9 cellular contexts compared by ENCODE assay signal in the genomic region with DNA sequence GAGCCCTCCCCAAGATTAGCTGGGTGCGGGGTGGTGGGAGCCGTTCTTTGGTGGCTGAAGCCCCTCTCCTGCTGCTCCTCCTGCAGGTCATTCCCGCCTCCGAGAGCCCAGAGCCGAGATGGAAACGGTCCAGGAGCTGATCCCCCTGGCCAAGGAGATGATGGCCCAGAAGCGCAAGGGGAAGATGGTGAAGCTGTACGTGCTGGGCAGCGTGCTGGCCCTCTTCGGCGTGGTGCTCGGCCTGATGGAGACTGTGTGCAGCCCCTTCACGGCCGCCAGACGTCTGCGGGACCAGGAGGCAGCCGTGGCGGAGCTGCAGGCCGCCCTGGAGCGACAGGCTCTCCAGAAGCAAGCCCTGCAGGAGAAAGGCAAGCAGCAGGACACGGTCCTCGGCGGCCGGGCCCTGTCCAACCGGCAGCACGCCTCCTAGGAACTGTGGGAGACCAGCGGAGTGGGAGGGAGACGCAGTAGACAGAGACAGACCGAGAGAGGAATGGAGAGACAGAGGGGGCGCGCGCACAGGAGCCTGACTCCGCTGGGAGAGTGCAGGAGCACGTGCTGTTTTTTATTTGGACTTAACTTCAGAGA. TPM values are rescaled to one million over a fixed set of nuclear protein-coding genes. Genes with fewer than 3 reads are reported as not detected.
A peak's percentile ranks its signal among the peaks of the same experiment; 100 is the strongest.
DNase-seq lines count a peak whose midpoint lies in the region; ATAC-seq, FAIRE-seq and TF ChIP-seq lines count a peak whose summit lies in the region.
"Had no signal": no experiment of that assay in that cellular context is flagged by ENCODE, and none has a peak within 500 bp of the region (broad histone marks: within the 10 kb centered on the region; RNA-seq: fewer than 3 reads in every experiment).

No MANE protein-coding gene starts in this region.

- peak overlapping the region; percentile 4; the same call in 1 of the 2 replicates for H2BK15ac ChIP-seq in H1 (ENCODE audit: low read length)

- H3K4me3 ChIP-seq in PC-3 (ENCODE audit: low read length) (peak overlapping the region; percentile 71), H1 (ENCODE audit: extremely low read depth in 1 of 4, insufficient read depth in 2 of 4, low read depth in 3 of 4, low read length in 4 of 4) (peak overlapping the region; percentile 40 to 64 (median 56)), lung (peak overlapping the region; percentile 44), thymus (ENCODE audit: low read length) (peak overlapping the region; percentile 11)

- no peak overlapping the region for H3K23ac ChIP-seq in H1 (ENCODE audit: insufficient read length)

- TF ChIP-seq POLR2A in H1 (IDR thresholded peaks at IDR 0.05; ENCODE audit: control extremely low read depth in 1 of 2, low read depth in 2 of 2, low read length in 2 of 2), result no peak

- H3K4ac ChIP-seq in H1 (replicated peaks; ENCODE audit: insufficient read length, low read depth, low read length), result no peak overlapping the region

- 0 out of 2 replicates have a peak overlapping the region, but pooled peaks have one; percentile 8 for H2BK20ac ChIP-seq in H1 (ENCODE audit: low read length)

- WGBS in H1 (ENCODE audit: extremely low coverage in 1 of 2, insufficient coverage in 1 of 2, insufficient read length in 1 of 2, insufficient replicate concordance in 2 of 2, low coverage in 1 of 2, low lambda C conversion rate in 2 of 2, missing lambda C conversion rate in 1 of 2), 2 experiments, result 3% methylated on average over 34 of the region's 34 CpGs; no CpG with 5 or more reads in 1 of the 2 experiments
- WGBS in lung, 2 donors, result 2 to 5% methylated on average over 34 of the region's 34 CpGs
- WGBS in thymus, result 4% methylated on average over 34 of the region's 34 CpGs

- H4K91ac ChIP-seq in H1 (replicated peaks; ENCODE audit: insufficient read length, low read length), result no peak overlapping the region

- no peaks in the 10 kb centered on the region for H3K79me1 ChIP-seq in H1 (ENCODE audit: low read depth, low read length)

- H2BK5ac ChIP-seq in H1 (ENCODE audit: low read depth, low read length), result peak overlapping the region; percentile 45; the same call in 1 of the 2 replicates

- H3K27me3 ChIP-seq in PC-3 (ENCODE audit: low read length) (no peaks in the 10 kb centered on the region), H1 (replicated peaks in 1 of 4; ENCODE audit: control insufficient read depth in 3 of 4, extremely low read depth in 1 of 4, insufficient read depth in 3 of 4, low read length in 3 of 4) (peaks cover 18 to 46% (median 42%) of the 10 kb centered on the region in 4 experiments), lung (ENCODE audit: control insufficient read depth, insufficient read depth) (no peaks in the 10 kb centered on the region), thymus (ENCODE audit: control insufficient read depth, insufficient read depth) (peaks cover 29% of the 10 kb centered on the region)

- POLR2A ChIA-PET in PC-3 (lab: Charles Lee; ENCODE audit: unreplicated experiment) (interaction anchor here (0.6 to 2.4 kb wide), 6 partner anchors 18 to 132 kb away, joined by 3 to 19 read pairs (median 12); a partner anchor contains a TSS), H1 (lab: Charles Lee; ENCODE audit: partially characterized antibody) (interaction anchor here (0.7 to 1.5 kb wide), 5 partner anchors 9 to 94 kb away, joined by 3 to 5 read pairs (median 4); no protein-coding TSS in a partner anchor)

- H4K20me1 ChIP-seq in PC-3 (ENCODE audit: low read length), result peaks cover 6% of the 10 kb centered on the region; the same call in 1 of the 2 replicates
- H4K20me1 ChIP-seq in H1 (replicated peaks in 1 of 2; ENCODE audit: control insufficient read depth in 1 of 2, insufficient read depth in 2 of 2, low read length in 2 of 2), result no peaks in the 10 kb centered on the region

- H3K14ac ChIP-seq in H1 (ENCODE audit: insufficient read length), result no peak overlapping the region

- H3K4me2 ChIP-seq in PC-3 (ENCODE audit: low read length) (peak overlapping the region; percentile 84), H1 (ENCODE audit: insufficient read depth in 1 of 2, low read depth in 2 of 2, low read length in 2 of 2) (peak overlapping the region; percentile 96 to 98)

- TF ChIP-seq CTCF in PC-3 (conservative IDR thresholded peaks at IDR 0.05; ENCODE audit: low read depth, low read length), result no peak
- no peak for TF ChIP-seq CTCF in H1 (IDR thresholded peaks at IDR 0.05; ENCODE audit: control extremely low read depth in 1 of 3, insufficient read depth in 1 of 3, low read depth in 1 of 3, low read length in 3 of 3)
- no peak for TF ChIP-seq CTCF in lung (IDR thresholded peaks at IDR 0.05; ENCODE audit: control extremely low read depth, extremely low read depth)

- H3K23me2 ChIP-seq in H1 (ENCODE audit: low read depth, low read length), result peaks cover 10% of the 10 kb centered on the region

- H3K36me3 ChIP-seq in PC-3 (ENCODE audit: low read depth, low read length), result no peaks in the 10 kb centered on the region
- H3K36me3 ChIP-seq in H1 (ENCODE audit: control insufficient read depth in 2 of 4, insufficient read depth in 4 of 4, low read length in 3 of 4), result no peaks in the 10 kb centered on the region
- no peaks in the 10 kb centered on the region for H3K36me3 ChIP-seq in lung (ENCODE audit: control insufficient read depth in 2 of 2, insufficient read depth in 2 of 2, low read length in 2 of 2)
- no peaks in the 10 kb centered on the region for H3K36me3 ChIP-seq in thymus (ENCODE audit: control insufficient read depth, insufficient read depth)

- H3K79me2 ChIP-seq in PC-3 (ENCODE audit: low read length) (peaks cover 41% of the 10 kb centered on the region), H1 (ENCODE audit: control insufficient read depth in 1 of 2, insufficient read depth in 2 of 2, low read length in 2 of 2) (no peaks in the 10 kb centered on the region)

- peak overlapping the region; percentile 62; the same call in 1 of the 2 replicates for H4K8ac ChIP-seq in H1 (ENCODE audit: extremely low read depth, insufficient read depth, low read length)

- H2AFZ ChIP-seq in PC-3 (ENCODE audit: low read length) (peak overlapping the region; percentile 86), H1 (ENCODE audit: low read length) (peak overlapping the region; percentile 67; the same call in 1 of the 2 replicates)

- CTCF ChIA-PET in PC-3 (lab: Charles Lee), result no interaction called here
- CTCF ChIA-PET in H1 (lab: Charles Lee; ENCODE audit: partially characterized antibody), result interaction anchor here (1.0 to 4.9 kb wide), 10 partner anchors 11 to 106 kb away, joined by 3 to 25 read pairs (median 5); no protein-coding TSS in a partner anchor

- H3K27ac ChIP-seq in PC-3 (ENCODE audit: low read length) (0 out of 2 replicates have a peak overlapping the region, but pooled peaks have one; percentile 0), H1 (ENCODE audit: low read depth, low read length) (no peak overlapping the region), lung (ENCODE audit: low read depth in 1 of 2, low read length in 1 of 2) (peak overlapping the region; percentile 62 to 79), thymus (ENCODE audit: low read depth) (no peak overlapping the region)

- H3K18ac ChIP-seq in H1 (ENCODE audit: extremely low read depth, low read length), result peak overlapping the region; percentile 26; the same call in 1 of the 2 replicates

- H3F3A ChIP-seq in PC-3 (ENCODE audit: low read length, unreplicated experiment), result no peaks in the 10 kb centered on the region

- intact Hi-C loops in PC-3 (cut with micrococcal nuclease), result loop anchor here (1.0 kb wide), 1 partner anchor 16 kb away; no protein-coding TSS in a partner anchor

- TF ChIP-seq RAD21 in H1 (IDR thresholded peaks at IDR 0.05 in 1 of 2, conservative IDR thresholded peaks at IDR 0.05 in 1 of 2; ENCODE audit: low read depth in 2 of 2, low read length in 2 of 2), result no peak

- TSS peak; percentile 90 for BruUV-seq in PC-3 (replicated peaks; lab: Mats Ljungman, UMichigan)

- H3K9ac ChIP-seq in PC-3 (ENCODE audit: low read length) (peak overlapping the region; percentile 37), H1 (replicated peaks in 1 of 4; ENCODE audit: extremely low read depth in 1 of 4, low read depth in 3 of 4, low read length in 3 of 4) (no peak overlapping the region; a peak in 1 of 7 replicates)

- no peaks in the 10 kb centered on the region for H3K9me2 ChIP-seq in PC-3 (replicated peaks; ENCODE audit: low read length)

- DNase-seq in ELR (ENCODE audit: low read depth) (peak; percentile 62), PC-3 (peak; percentile 36), H1 (ENCODE audit: low read depth in 1 of 2, low spot score in 2 of 2) (peak in 1 of 2 experiments; percentile 66), lung (ENCODE audit: low spot score) (no peak), GM19240 (ENCODE audit: insufficient read length, low spot score) (no peak)

- no peak for TF ChIP-seq EP300 in H1 (IDR thresholded peaks at IDR 0.05; ENCODE audit: borderline replicate concordance in 1 of 2, low read depth in 2 of 2, low read length in 2 of 2)

- no peak overlapping the region for H2BK120ac ChIP-seq in H1 (replicated peaks; ENCODE audit: low read depth, low read length)

- H4K5ac ChIP-seq in H1 (ENCODE audit: insufficient read length, low read depth, low read length), result no peak overlapping the region

- no peaks in the 10 kb centered on the region for H3K9me3 ChIP-seq in PC-3 (ENCODE audit: low read length)
- no peaks in the 10 kb centered on the region for H3K9me3 ChIP-seq in H1 (ENCODE audit: insufficient read depth in 2 of 2, low read depth in 1 of 2, low read length in 1 of 2)
- H3K9me3 ChIP-seq in lung (ENCODE audit: control insufficient read depth in 2 of 2, insufficient read depth in 1 of 2, low read length in 1 of 2), result peaks cover 0 to under 1% of the 10 kb centered on the region in 2 donors
- no peaks in the 10 kb centered on the region for H3K9me3 ChIP-seq in thymus (ENCODE audit: control insufficient read depth)

- ATAC-seq in PC-3 (peak; percentile 48), lung (ENCODE audit: insufficient read depth, low FRiP score) (peak; percentile 4), HG03354 (IDR thresholded peaks at IDR 0.05; ENCODE audit: poor library complexity, severe bottlenecking, unreplicated experiment) (no peak), HG02938 (IDR thresholded peaks at IDR 0.05; ENCODE audit: unreplicated experiment) (no peak)

- H3K56ac ChIP-seq in H1 (replicated peaks; ENCODE audit: insufficient read length, low read depth, low read length), result no peak overlapping the region

- FAIRE-seq in H1 (lab: Jason Lieb, UNC), result no peak

- H3K4me1 ChIP-seq in PC-3 (ENCODE audit: insufficient read depth, low read length) (peaks cover 49% of the 10 kb centered on the region), H1 (replicated peaks in 1 of 4; ENCODE audit: control insufficient read depth in 3 of 4, insufficient read depth in 4 of 4, low read length in 3 of 4) (peaks cover 0 to 4% (median 3%) of the 10 kb centered on the region in 4 experiments; a peak in 6 of 7 replicates), lung (ENCODE audit: control insufficient read depth in 2 of 2, insufficient read depth in 2 of 2, low read length in 2 of 2) (peaks cover 8 to 11% of the 10 kb centered on the region in 2 donors), thymus (ENCODE audit: control insufficient read depth, insufficient read depth, low read length) (no peaks in the 10 kb centered on the region)

- H2BK12ac ChIP-seq in H1 (ENCODE audit: low read depth, low read length), result peak overlapping the region; percentile 69; the same call in 1 of the 2 replicates

- no peak overlapping the region for H2AK5ac ChIP-seq in H1 (ENCODE audit: low read depth, low read length)

RNA-seq across cellular contexts. Expression of a gene that starts 0.4 kb away (rescaled TPM):
- total RNA-seq in PC-3 (2014; rRNA removed) (620 and 723 TPM in 2 replicates), lung (10 to 100 TPM; 53.4 to 74.5 TPM)
- total RNA-seq in H1 (2021; fragmentation: NEBNext Ultra II Directional; extraction: Animal tissue kit (Norgen Biotek cat#: 25700)), result 1.0 and 1.7 TPM in 2 replicates
- polyA plus RNA-seq in H1 (2011; rRNA removed) (1.7 and 3.9 TPM in 2 replicates), lung (100 to 1,000 TPM in 1 of 2 donors, 10 to 100 TPM in 1; 44.6 to 696 TPM), thymus (23.5 TPM)
- 5.0 TPM for polyA plus RNA-seq in H1 (2011; cell fraction: cytosol; rRNA removed)
- 1.9 TPM for polyA plus RNA-seq in H1 (2011; cell fraction: nucleus; rRNA removed)
- polyA plus RNA-seq in H1 (2012, experiment 1 of 2), result 1.0 to 2.7 TPM (median 1.7 TPM) in 4 replicates
- polyA plus RNA-seq in H1 (2012, experiment 2 of 2), result 1.2 TPM
- polyA plus RNA-seq in H1 (2013, experiment 1 of 2), result 0.63 TPM
- 1.1 TPM for polyA plus RNA-seq in H1 (2013, experiment 2 of 2)
- polyA minus RNA-seq in H1 (2011; rRNA and poly(A)+ RNA removed), result 0.76 TPM in 1 of 2 replicates, not detected in the other
- 1.4 TPM for polyA minus RNA-seq in H1 (2011; cell fraction: cytosol; rRNA and poly(A)+ RNA removed)
- not detected for polyA minus RNA-seq in H1 (2011; cell fraction: nucleus; rRNA and poly(A)+ RNA removed)

RNA-seq across cellular contexts. Expression of a gene that starts 23.4 kb away (rescaled TPM):
- total RNA-seq in PC-3 (2014; rRNA removed), result 473 and 650 TPM in 2 replicates
- 0.50 and 0.67 TPM in 2 replicates for total RNA-seq in H1 (2021; fragmentation: NEBNext Ultra II Directional; extraction: Animal tissue kit (Norgen Biotek cat#: 25700))
- polyA plus RNA-seq in H1 (2011; rRNA removed), result 0.45 and 0.52 TPM in 2 replicates
- 0.56 TPM for polyA plus RNA-seq in H1 (2011; cell fraction: cytosol; rRNA removed)
- 1.3 TPM for polyA plus RNA-seq in H1 (2011; cell fraction: nucleus; rRNA removed)
- 0.33 to 1.3 TPM (median 0.94 TPM) in 4 replicates for polyA plus RNA-seq in H1 (2012, experiment 1 of 2)
- 0.42 TPM for polyA plus RNA-seq in H1 (2012, experiment 2 of 2)
- 0.26 TPM for polyA plus RNA-seq in H1 (2013, experiment 1 of 2)
- polyA plus RNA-seq in H1 (2013, experiment 2 of 2), result 0.31 TPM
- polyA minus RNA-seq in H1 (2011; rRNA and poly(A)+ RNA removed), result 0.39 and 0.63 TPM in 2 replicates
- 3.8 TPM for polyA minus RNA-seq in H1 (2011; cell fraction: cytosol; rRNA and poly(A)+ RNA removed)
- 0.80 TPM for polyA minus RNA-seq in H1 (2011; cell fraction: nucleus; rRNA and poly(A)+ RNA removed)
- total RNA-seq in lung, result 100 to 1,000 TPM in 1 of 2 donors, 10 to 100 TPM in 1; 72.6 to 121 TPM
- 10 to 100 TPM; 14.6 to 64.6 TPM for polyA plus RNA-seq in lung
- 10.5 TPM for polyA plus RNA-seq in thymus

RNA-seq across cellular contexts. Expression of a gene that starts 29.0 kb away (rescaled TPM):
- not detected in 2 replicates for total RNA-seq in PC-3 (2014; rRNA removed)
- total RNA-seq in H1 (2021; fragmentation: NEBNext Ultra II Directional; extraction: Animal tissue kit (Norgen Biotek cat#: 25700)), result not detected in 2 replicates
- polyA plus RNA-seq in H1 (2011; rRNA removed), result not detected in 2 replicates
- polyA plus RNA-seq in H1 (2011; cell fraction: cytosol; rRNA removed), result not detected
- polyA plus RNA-seq in H1 (2011; cell fraction: nucleus; rRNA removed), result not detected
- polyA plus RNA-seq in H1 (2012, experiment 1 of 2), result not detected in 4 replicates
- polyA plus RNA-seq in H1 (2012, experiment 2 of 2), result not detected
- polyA plus RNA-seq in H1 (2013, experiment 1 of 2), result not detected
- polyA plus RNA-seq in H1 (2013, experiment 2 of 2), result not detected
- polyA minus RNA-seq in H1 (2011; rRNA and poly(A)+ RNA removed), result not detected in 2 replicates
- polyA minus RNA-seq in H1 (2011; cell fraction: cytosol; rRNA and poly(A)+ RNA removed), result not detected
- polyA minus RNA-seq in H1 (2011; cell fraction: nucleus; rRNA and poly(A)+ RNA removed), result not detected
- total RNA-seq in lung, result 10 to 100 TPM in 1 of 2 donors, 1 to 10 TPM in 1; 6.5 to 39.5 TPM
- 10 to 100 TPM; 11.3 to 74.6 TPM for polyA plus RNA-seq in lung
- 0.55 TPM for polyA plus RNA-seq in thymus
- total RNA-seq: LHCN-M2 had no signal

Comparison
In these comparisons a context has a peak if more than half of its experiments do, and no peak if none do; other contexts are left out.
1. DNase-seq: peak in ELR (single experiment) and PC-3 (single experiment); none in lung (single experiment) and GM19240 (single experiment).
2. ATAC-seq: peak in PC-3 (single experiment) and lung (single experiment); none in HG03354 (single experiment) and HG02938 (single experiment).
3. H3K27ac ChIP-seq: peak in PC-3 (single experiment) and lung (2 of 2); none in H1 (single experiment) and thymus (single experiment).
4. H3K4me3 ChIP-seq: peak in every context shown above with its lines; median percentile 71 in PC-3; 56 in H1; 44 in lung; 11 in thymus.
5. RNA of a gene that starts 0.4 kb away (total RNA-seq): 620 to 723 TPM in PC-3 and 53.4 to 74.5 TPM in lung; 1.0 to 1.7 TPM in H1; every median in the first group is over 10 times any median in the second.
6. RNA of a gene that starts 23.4 kb away (total RNA-seq): 473 to 650 TPM in PC-3 and 72.6 to 121 TPM in lung; 0.50 to 0.67 TPM in H1; every median in the first group is over 10 times any median in the second.